Comparison of ENCODE assay signal across 8 cellular contexts in the genomic region with DNA sequence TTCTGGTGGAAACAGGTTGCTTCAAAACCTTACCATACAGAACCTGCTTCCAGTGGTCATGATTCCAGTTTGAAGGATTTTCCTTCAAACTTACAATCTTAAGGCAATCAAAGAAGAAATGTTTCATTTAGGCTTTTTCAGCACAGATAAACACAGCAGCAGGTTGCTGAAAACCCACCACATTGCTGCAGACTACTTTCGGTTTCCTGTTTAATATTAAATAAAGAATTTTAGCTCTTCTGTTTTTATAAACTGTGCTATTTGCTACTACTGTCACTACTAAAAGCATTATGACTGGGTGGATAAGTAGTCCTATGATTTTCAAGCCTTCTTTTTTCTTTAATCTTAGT. TPM values are rescaled to one million over a fixed set of nuclear protein-coding genes. Genes with fewer than 3 reads are reported as not detected.
A peak's percentile ranks its signal among the peaks of the same experiment; 100 is the strongest.
DNase-seq lines count a peak whose midpoint lies in the region; TF ChIP-seq lines count a peak whose summit lies in the region.

No MANE protein-coding gene starts in this region.

- no peaks in the 10 kb centered on the region for H3K9me3 ChIP-seq in CD8-positive, alpha-beta memory T cell (ENCODE audit: low read length)
- no peaks in the 10 kb centered on the region for H3K9me3 ChIP-seq in muscle layer of colon (ENCODE audit: low read length)

- H3K27ac Mint-ChIP-seq in CD8-positive, alpha-beta memory T cell: peak overlapping the region; percentile 62 to 96 (median 86)
- H3K27ac Mint-ChIP-seq in HFFc6: peak overlapping the region; percentile 79
- peak overlapping the region; percentile 85 for H3K27ac Mint-ChIP-seq in activated T-helper 1 cell treated with anti-CD3 and anti-CD28 coated beads, Interleukin-12 subunit alpha, Interleukin-12 subunit beta, Interleukin-2, Interleukin-4 antibody, amounts not matched to agents 30 ng/mL and 10 ng/mL and 1 ng/mL, durations not matched to agents 14 hours and 24 hours and 36 hours

- H3K4me3 ChIP-seq in CD8-positive, alpha-beta memory T cell (ENCODE audit: low read length): peak overlapping the region; percentile 43
- peak overlapping the region in 1 of 2 donors; percentile 43 for H3K4me3 ChIP-seq in muscle layer of colon (ENCODE audit: low read depth in 1 of 2, low read length in 2 of 2)

- intact Hi-C loops in activated T-helper 1 cell treated with anti-CD3 and anti-CD28 coated beads, Interleukin-12 subunit alpha, Interleukin-12 subunit beta, Interleukin-2, Interleukin-4 antibody, amounts not matched to agents 30 ng/mL and 10 ng/mL and 1 ng/mL, durations not matched to agents 14 hours and 24 hours and 36 hours (cut with micrococcal nuclease): loop anchor here (1.0 to 5.0 kb wide), 8 partner anchors 8 to 321 kb away; no protein-coding TSS in a partner anchor
- intact Hi-C loops in posterior vena cava (cut with DNase I): no loop called here

- no peaks in the 10 kb centered on the region for H3K27me3 ChIP-seq in CD8-positive, alpha-beta memory T cell (ENCODE audit: insufficient read depth, low read length, poor library complexity, severe bottlenecking)
- no peaks in the 10 kb centered on the region for H3K27me3 ChIP-seq in muscle layer of colon (ENCODE audit: control insufficient read depth in 1 of 2, insufficient read depth in 2 of 2, low read length in 2 of 2)

- CTCF ChIA-PET in CD8-positive, alpha-beta memory T cell (lab: Charles Lee): interaction anchor here (1.0 to 1.6 kb wide), 6 partner anchors 9 to 484 kb away, joined by 3 to 5 read pairs (median 3); no protein-coding TSS in a partner anchor

- DNase-seq in CD8-positive, alpha-beta memory T cell: no peak
- DNase-seq in HFFc6 (no peak), EL (no peak), posterior vena cava (ENCODE audit: low spot score) (no peak), AG20443 (ENCODE audit: low spot score) (no peak)
- DNase-seq in activated T-helper 1 cell treated with anti-CD3 and anti-CD28 coated beads, Interleukin-12 subunit alpha, Interleukin-12 subunit beta, Interleukin-2, Interleukin-4 antibody, amounts not matched to agents 30 ng/mL and 10 ng/mL and 1 ng/mL, durations not matched to agents 14 hours and 24 hours and 36 hours (ENCODE audit: low spot score): no peak
- no peak for DNase-seq in activated CD4-positive, CD25-positive, alpha-beta regulatory T cell treated with anti-CD3 and anti-CD28 coated beads, Interleukin-2, amount 50 U/mL, for 72 hours

- H3K36me3 Mint-ChIP-seq in CD8-positive, alpha-beta memory T cell: peaks cover 0 to 7% (median 2%) of the 10 kb centered on the region in 3 donors
- peaks cover 3% of the 10 kb centered on the region; the same call in 1 of the 2 replicates for H3K36me3 Mint-ChIP-seq in HFFc6 (ENCODE audit: low read depth)
- H3K36me3 Mint-ChIP-seq in activated T-helper 1 cell treated with anti-CD3 and anti-CD28 coated beads, Interleukin-12 subunit alpha, Interleukin-12 subunit beta, Interleukin-2, Interleukin-4 antibody, amounts not matched to agents 30 ng/mL and 10 ng/mL and 1 ng/mL, durations not matched to agents 14 hours and 24 hours and 36 hours (ENCODE audit: low read depth): peaks cover 9% of the 10 kb centered on the region

- peaks cover 46 to 74% (median 55%) of the 10 kb centered on the region in 3 donors for H3K4me1 Mint-ChIP-seq in CD8-positive, alpha-beta memory T cell
- peaks cover 54% of the 10 kb centered on the region for H3K4me1 Mint-ChIP-seq in HFFc6 (ENCODE audit: low read depth)
- H3K4me1 Mint-ChIP-seq in activated T-helper 1 cell treated with anti-CD3 and anti-CD28 coated beads, Interleukin-12 subunit alpha, Interleukin-12 subunit beta, Interleukin-2, Interleukin-4 antibody, amounts not matched to agents 30 ng/mL and 10 ng/mL and 1 ng/mL, durations not matched to agents 14 hours and 24 hours and 36 hours (ENCODE audit: low read depth): peaks cover 57% of the 10 kb centered on the region

- peak overlapping the region; percentile 6 for H3K9ac ChIP-seq in muscle layer of colon (ENCODE audit: low read length)

- peaks cover 28% of the 10 kb centered on the region for H3K4me1 ChIP-seq in CD8-positive, alpha-beta memory T cell (ENCODE audit: insufficient read depth, low read length)
- peaks cover 30% of the 10 kb centered on the region for H3K4me1 ChIP-seq in muscle layer of colon (ENCODE audit: insufficient read depth, low read length)

- H3K9me3 Mint-ChIP-seq in CD8-positive, alpha-beta memory T cell: peaks cover 0 to 2% (median 0%) of the 10 kb centered on the region in 5 donors
- H3K9me3 Mint-ChIP-seq in HFFc6: no peaks in the 10 kb centered on the region
- H3K9me3 Mint-ChIP-seq in activated T-helper 1 cell treated with anti-CD3 and anti-CD28 coated beads, Interleukin-12 subunit alpha, Interleukin-12 subunit beta, Interleukin-2, Interleukin-4 antibody, amounts not matched to agents 30 ng/mL and 10 ng/mL and 1 ng/mL, durations not matched to agents 14 hours and 24 hours and 36 hours: no peaks in the 10 kb centered on the region

- peak overlapping the region; percentile 73 to 87 (median 79) for H3K4me3 Mint-ChIP-seq in CD8-positive, alpha-beta memory T cell
- H3K4me3 Mint-ChIP-seq in HFFc6: peak overlapping the region; percentile 76
- H3K4me3 Mint-ChIP-seq in activated T-helper 1 cell treated with anti-CD3 and anti-CD28 coated beads, Interleukin-12 subunit alpha, Interleukin-12 subunit beta, Interleukin-2, Interleukin-4 antibody, amounts not matched to agents 30 ng/mL and 10 ng/mL and 1 ng/mL, durations not matched to agents 14 hours and 24 hours and 36 hours: peak overlapping the region; percentile 79

- H3K27ac ChIP-seq in CD8-positive, alpha-beta memory T cell (ENCODE audit: low read depth, low read length): peak overlapping the region; percentile 22
- peak overlapping the region; percentile 75 for H3K27ac ChIP-seq in muscle layer of colon (ENCODE audit: low read depth, low read length)

- TF ChIP-seq CTCF in HFFc6 (IDR thresholded peaks at IDR 0.05): no peak

- POLR2A ChIA-PET in CD8-positive, alpha-beta memory T cell (lab: Charles Lee): no interaction called here

- no peaks in the 10 kb centered on the region for H3K36me3 ChIP-seq in CD8-positive, alpha-beta memory T cell (ENCODE audit: insufficient read depth, low read length)
- H3K36me3 ChIP-seq in muscle layer of colon (ENCODE audit: insufficient read depth, low read length): no peaks in the 10 kb centered on the region

- H3K27me3 Mint-ChIP-seq in CD8-positive, alpha-beta memory T cell: no peaks in the 10 kb centered on the region
- peaks cover 4% of the 10 kb centered on the region for H3K27me3 Mint-ChIP-seq in HFFc6 (ENCODE audit: insufficient read depth)
- H3K27me3 Mint-ChIP-seq in activated T-helper 1 cell treated with anti-CD3 and anti-CD28 coated beads, Interleukin-12 subunit alpha, Interleukin-12 subunit beta, Interleukin-2, Interleukin-4 antibody, amounts not matched to agents 30 ng/mL and 10 ng/mL and 1 ng/mL, durations not matched to agents 14 hours and 24 hours and 36 hours (ENCODE audit: insufficient read depth): no peaks in the 10 kb centered on the region

RNA-seq across cellular contexts. Expression of a gene that starts 13.2 kb away (rescaled TPM):
- 10 to 100 TPM; 73.9 to 74.8 TPM for total RNA-seq in CD8-positive, alpha-beta memory T cell
- 136 TPM for polyA plus RNA-seq in CD8-positive, alpha-beta memory T cell
- 10 to 100 TPM; 31.9 to 43.4 (median 37.9) TPM for total RNA-seq in HFFc6 (2021; fragmentation: NEBNext Ultra II Directional; extraction: Animal tissue kit (Norgen Biotek cat#: 25700))
- total RNA-seq in activated T-helper 1 cell treated with anti-CD3 and anti-CD28 coated beads, Interleukin-12 subunit alpha, Interleukin-12 subunit beta, Interleukin-2, Interleukin-4 antibody, amounts not matched to agents 30 ng/mL and 10 ng/mL and 1 ng/mL, durations not matched to agents 14 hours and 24 hours and 36 hours: 86.9 and 97.3 TPM in 2 replicates
- 100 to 1,000 TPM; 138 to 142 TPM for total RNA-seq in posterior vena cava
